8 cellular contexts compared by ENCODE assay signal in genomic region chr6:27809067-27809938, GRCh38.
DNase-seq lines count a peak whose midpoint lies in the region; ATAC-seq and TF ChIP-seq lines count a peak whose summit lies in the region.

No MANE protein-coding gene starts in this region.

- in situ Hi-C loops in astrocyte of the spinal cord (cut with HindIII; ENCODE audit: low sequenced_read_pairs): no loop called here

- H3K4me3 Mint-ChIP-seq in stimulated activated naive CD8-positive, alpha-beta T cell treated with anti-CD3 and anti-CD28 coated beads, Interleukin-15, Interleukin-2, amounts not matched to agents 100 ng/mL and 50 ng/mL, for 24 hours: peak overlapping the region; percentile 94
- H3K4me3 Mint-ChIP-seq in mesothelial cell of epicardium: peak overlapping the region; percentile 93

- peak overlapping the region; percentile 69 for H3K4me3 ChIP-seq in astrocyte of the spinal cord (ENCODE audit: low read depth, low read length)

- no peak for DNase-seq in stimulated activated naive CD8-positive, alpha-beta T cell treated with anti-CD3 and anti-CD28 coated beads, Interleukin-15, Interleukin-2, amounts not matched to agents 100 U/mL and 50 U/mL, for 24 hours
- no peak for DNase-seq in astrocyte of the spinal cord (ENCODE audit: low read depth, low spot score)
- DNase-seq in mesothelial cell of epicardium (ENCODE audit: low spot score in 2 of 2, unreplicated experiment in 2 of 2): no peak
- DNase-seq in COR-L47 (lab: John Stamatoyannopoulos, UW): no peak
- DNase-seq in activated CD4-positive, alpha-beta T cell treated with anti-CD3 and anti-CD28 coated beads, Interleukin-2, amount 50 U/mL, for 48 hours: no peak

- H3K27me3 Mint-ChIP-seq in stimulated activated naive CD8-positive, alpha-beta T cell treated with anti-CD3 and anti-CD28 coated beads, Interleukin-15, Interleukin-2, amounts not matched to agents 100 ng/mL and 50 ng/mL, for 24 hours: no peaks in the 10 kb centered on the region
- H3K27me3 Mint-ChIP-seq in mesothelial cell of epicardium (ENCODE audit: low read depth): no peaks in the 10 kb centered on the region

- peaks cover 63% of the 10 kb centered on the region for H3K4me1 Mint-ChIP-seq in stimulated activated naive CD8-positive, alpha-beta T cell treated with anti-CD3 and anti-CD28 coated beads, Interleukin-15, Interleukin-2, amounts not matched to agents 100 ng/mL and 50 ng/mL, for 24 hours (ENCODE audit: low read depth)
- H3K4me1 Mint-ChIP-seq in mesothelial cell of epicardium: peaks cover 51% of the 10 kb centered on the region

- no peaks in the 10 kb centered on the region for H3K36me3 Mint-ChIP-seq in stimulated activated naive CD8-positive, alpha-beta T cell treated with anti-CD3 and anti-CD28 coated beads, Interleukin-15, Interleukin-2, amounts not matched to agents 100 ng/mL and 50 ng/mL, for 24 hours (ENCODE audit: low read depth)
- no peaks in the 10 kb centered on the region for H3K36me3 Mint-ChIP-seq in mesothelial cell of epicardium

- TF ChIP-seq CTCF in astrocyte of the spinal cord (IDR thresholded peaks at IDR 0.05; ENCODE audit: low read depth, low read length): no peak
- TF ChIP-seq CTCF in mesothelial cell of epicardium (IDR thresholded peaks at IDR 0.05; ENCODE audit: unreplicated experiment): no peak

- no peaks in the 10 kb centered on the region for H3K9me3 Mint-ChIP-seq in stimulated activated naive CD8-positive, alpha-beta T cell treated with anti-CD3 and anti-CD28 coated beads, Interleukin-15, Interleukin-2, amounts not matched to agents 100 ng/mL and 50 ng/mL, for 24 hours
- no peaks in the 10 kb centered on the region for H3K9me3 Mint-ChIP-seq in mesothelial cell of epicardium

- peak overlapping the region; percentile 98 for H3K27ac Mint-ChIP-seq in stimulated activated naive CD8-positive, alpha-beta T cell treated with anti-CD3 and anti-CD28 coated beads, Interleukin-15, Interleukin-2, amounts not matched to agents 100 ng/mL and 50 ng/mL, for 24 hours
- peak overlapping the region; percentile 99 for H3K27ac Mint-ChIP-seq in mesothelial cell of epicardium

- ATAC-seq in stimulated activated naive CD8-positive, alpha-beta T cell treated with anti-CD3 and anti-CD28 coated beads, Interleukin-15, Interleukin-2, amounts not matched to agents 100 U/mL and 50 U/mL, for 24 hours: no peak
- ATAC-seq in HG02840 (IDR thresholded peaks at IDR 0.05; ENCODE audit: low FRiP score, unreplicated experiment) (no peak), HG03135 (IDR thresholded peaks at IDR 0.05; ENCODE audit: unreplicated experiment) (no peak)
